Comparison of ENCODE assay signal across 21 cellular contexts in the genomic region with DNA sequence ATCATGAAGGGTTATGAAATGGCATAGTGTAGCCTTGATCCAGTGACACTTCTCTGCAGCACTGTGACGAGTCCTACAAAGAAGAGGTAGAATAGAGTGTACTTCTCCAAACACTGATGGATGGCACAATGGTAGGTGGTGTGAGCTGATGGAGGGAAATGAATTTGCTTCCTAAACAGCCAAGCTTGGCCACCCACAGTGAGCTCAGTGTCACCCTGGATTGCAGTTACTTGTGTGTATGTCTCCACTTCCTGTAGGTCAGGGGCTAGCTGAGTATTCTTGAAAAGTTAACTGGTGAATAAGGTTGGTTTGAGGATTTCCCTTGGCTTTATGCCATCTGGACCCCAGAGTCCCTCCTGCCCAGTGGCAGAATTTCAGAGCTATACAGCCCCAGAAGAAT.
DNase-seq lines count a peak whose midpoint lies in the region; ATAC-seq, FAIRE-seq and TF ChIP-seq lines count a peak whose summit lies in the region.
"Had no signal": no experiment of that assay in that cellular context is flagged by ENCODE, and none has a peak within 500 bp of the region (broad histone marks: within the 10 kb centered on the region; RNA-seq: fewer than 3 reads in every experiment).

No MANE protein-coding gene starts in this region.

- H3K4me1 ChIP-seq in A673 (ENCODE audit: insufficient read depth, low read length, poor library complexity, severe bottlenecking) (peaks cover 49% of the 10 kb centered on the region), SJSA1 (replicated peaks) (peaks cover 37% of the 10 kb centered on the region), esophagus squamous epithelium (peaks cover 0 to 36% (median 22%) of the 10 kb centered on the region in 3 donors), GM23338 (ENCODE audit: insufficient read depth) (peaks cover 37% of the 10 kb centered on the region)
- no peaks in the 10 kb centered on the region for H3K4me1 ChIP-seq in effector memory CD4-positive, alpha-beta T cell (ENCODE audit: control insufficient read depth, insufficient read depth, low read length, poor library complexity, severe bottlenecking)
- H3K4me1 ChIP-seq: BE2C had no signal

- peaks cover 3% of the 10 kb centered on the region for H3K27me3 Mint-ChIP-seq in GM23338 (ENCODE audit: insufficient read depth, low read depth, poor library complexity)
- H3K27me3 Mint-ChIP-seq: CD4-positive, CD25-positive, alpha-beta regulatory T cell had no signal

- CTCF ChIA-PET in A673 (lab: Charles Lee) = interaction anchor here (0.9 to 1.9 kb wide), 2 partner anchors 30 to 55 kb away, joined by 3 to 6 read pairs; no protein-coding TSS in a partner anchor

- no peaks in the 10 kb centered on the region for H3K9me2 ChIP-seq in GM23338 (ENCODE audit: insufficient read depth)

- H3K79me2 ChIP-seq in GM23338 (replicated peaks; ENCODE audit: insufficient read depth) = peaks cover 2% of the 10 kb centered on the region; the same call in 1 of the 2 replicates

- peaks cover 42% of the 10 kb centered on the region for H3K4me1 Mint-ChIP-seq in GM23338
- H3K4me1 Mint-ChIP-seq: CD4-positive, CD25-positive, alpha-beta regulatory T cell had no signal

- H3K9me3 Mint-ChIP-seq in GM23338 = no peaks in the 10 kb centered on the region

- H4K20me1 ChIP-seq in GM23338 (replicated peaks; ENCODE audit: insufficient read depth) = peaks cover 8% of the 10 kb centered on the region; the same call in 1 of the 2 replicates

- BruUV-seq in A673 (replicated peaks; lab: Mats Ljungman, UMichigan) = no TSS peak

- intact Hi-C loops in A673 (cut with micrococcal nuclease; ENCODE audit: unreplicated experiment) (no loop called here), esophagus squamous epithelium (cut with DNase I) (no loop called here)

- WGBS in esophagus squamous epithelium, 2 donors = 92% methylated on average over 1 of the region's 1 CpG; no CpG with 5 or more reads in 1 of the 2 donors

- no peak for TF ChIP-seq POLR2A in esophagus squamous epithelium (IDR thresholded peaks at IDR 0.05)

- no peak overlapping the region for H2AFZ ChIP-seq in GM23338

- H3K4me3 ChIP-seq in A673 (ENCODE audit: low read depth, low read length, poor library complexity, severe bottlenecking) = no peak overlapping the region
- H3K4me3 ChIP-seq in SJSA1 = no peak overlapping the region
- H3K4me3 ChIP-seq in esophagus squamous epithelium = no peak overlapping the region
- H3K4me3 ChIP-seq in GM23338 = no peak overlapping the region
- no peak overlapping the region for H3K4me3 ChIP-seq in effector memory CD4-positive, alpha-beta T cell (ENCODE audit: insufficient read depth, low read depth, low read length, poor library complexity, severe bottlenecking)
- H3K4me3 ChIP-seq: SK-N-MC had no signal

- TF ChIP-seq CTCF in A673 (conservative IDR thresholded peaks at IDR 0.05; ENCODE audit: low read depth, low read length) (no peak), esophagus squamous epithelium (IDR thresholded peaks at IDR 0.05) (no peak), GM23338 (conservative IDR thresholded peaks at IDR 0.05; ENCODE audit: low read depth in 2 of 2) (no peak)

- H3K27me3 ChIP-seq in A673 (replicated peaks; ENCODE audit: insufficient read depth, low read depth, low read length, poor library complexity) (no peaks in the 10 kb centered on the region), SJSA1 (replicated peaks) (no peaks in the 10 kb centered on the region), esophagus squamous epithelium (no peaks in the 10 kb centered on the region), GM23338 (ENCODE audit: insufficient read depth) (no peaks in the 10 kb centered on the region)
- H3K27me3 ChIP-seq in effector memory CD4-positive, alpha-beta T cell (replicated peaks; ENCODE audit: control insufficient read depth, insufficient read depth, low read length, poor library complexity, severe bottlenecking) = no peaks in the 10 kb centered on the region
- H3K27me3 ChIP-seq: BE2C had no signal

- H3F3A ChIP-seq in GM23338 (replicated peaks; ENCODE audit: low read depth) = no peaks in the 10 kb centered on the region

- H3K9me3 ChIP-seq in A673 (ENCODE audit: low read depth, low read length, poor library complexity, severe bottlenecking) (no peaks in the 10 kb centered on the region), SJSA1 (replicated peaks) (no peaks in the 10 kb centered on the region), esophagus squamous epithelium (no peaks in the 10 kb centered on the region)
- no peaks in the 10 kb centered on the region for H3K9me3 ChIP-seq in effector memory CD4-positive, alpha-beta T cell (ENCODE audit: control insufficient read depth, low read length)
- H3K9me3 ChIP-seq: BE2C had no signal

- ATAC-seq in GM23338 = no peak
- no peak for ATAC-seq in HG03521 (IDR thresholded peaks at IDR 0.05; ENCODE audit: unreplicated experiment)

- POLR2A ChIA-PET in A673 (lab: Charles Lee; ENCODE audit: low non-redundant PET) = no interaction called here

- no peak overlapping the region for H3K4me2 ChIP-seq in GM23338

- peak; percentile 40 for FAIRE-seq in HTR-8/SVneo (lab: Jason Lieb, UNC)
- FAIRE-seq: H1 had no signal

- H3K36me3 Mint-ChIP-seq in GM23338 (ENCODE audit: low read depth) = peaks cover 12% of the 10 kb centered on the region
- H3K36me3 Mint-ChIP-seq: CD4-positive, CD25-positive, alpha-beta regulatory T cell had no signal

- no peak overlapping the region for H3K4me3 Mint-ChIP-seq in GM23338
- H3K4me3 Mint-ChIP-seq: CD4-positive, CD25-positive, alpha-beta regulatory T cell had no signal

- no peak overlapping the region for H3K27ac Mint-ChIP-seq in GM23338
- H3K27ac Mint-ChIP-seq: CD4-positive, CD25-positive, alpha-beta regulatory T cell had no signal

- peak; percentile 60 for DNase-seq in A673 (ENCODE audit: low spot score)
- no peak for DNase-seq in HTR-8/SVneo (ENCODE audit: insufficient read length, low spot score)
- peak; percentile 54 to 62 for DNase-seq in SJSA1 (ENCODE audit: low read depth in 1 of 2, low spot score in 2 of 2)
- no peak for DNase-seq in esophagus squamous epithelium (lab: John Stamatoyannopoulos, UW)
- no peak for DNase-seq in GM23338 (ENCODE audit: low spot score)
- no peak for DNase-seq in NCI-H226
- DNase-seq in effector memory CD4-positive, alpha-beta T cell = no peak
- DNase-seq: BE2C; CD4-positive, CD25-positive, alpha-beta regulatory T cell; DMS79 treated with DMSO at 0.1 percent for 48 hours; MM.1S; NCI-H1048; NCI-H146; NCI-H2029; NCI-H2227 treated with DMSO at 0.1 percent for 48 hours; NCI-H510A treated with DMSO at 0.1 percent for 48 hours; NCI-H774; SHP77 had no signal

- no peaks in the 10 kb centered on the region for H3K36me3 ChIP-seq in A673 (ENCODE audit: insufficient read depth, low read length, poor library complexity, severe bottlenecking)
- H3K36me3 ChIP-seq in SJSA1 = no peaks in the 10 kb centered on the region
- H3K36me3 ChIP-seq in esophagus squamous epithelium = no peaks in the 10 kb centered on the region
- 0 out of 2 replicates have a peak, but pooled peaks cover under 1% of the 10 kb centered on the region for H3K36me3 ChIP-seq in GM23338 (ENCODE audit: insufficient read depth)
- no peaks in the 10 kb centered on the region for H3K36me3 ChIP-seq in effector memory CD4-positive, alpha-beta T cell (ENCODE audit: control insufficient read depth, insufficient read depth, low read length)
- H3K36me3 ChIP-seq: BE2C had no signal

- peak overlapping the region; percentile 17 for H3K27ac ChIP-seq in A673 (ENCODE audit: low read depth, low read length, poor library complexity, severe bottlenecking)
- peak overlapping the region; percentile 44 for H3K27ac ChIP-seq in SJSA1
- H3K27ac ChIP-seq in esophagus squamous epithelium = peak overlapping the region in 3 of 4 donors; percentile 1 to 46 (median 39)
- H3K27ac ChIP-seq in GM23338 (ENCODE audit: low read depth) = no peak overlapping the region
- H3K27ac ChIP-seq in effector memory CD4-positive, alpha-beta T cell (ENCODE audit: insufficient read depth, low read length, poor library complexity, severe bottlenecking) = no peak overlapping the region
- H3K27ac ChIP-seq: SK-N-MC had no signal

TF ChIP-seq in GM23338, 12 proteins besides CTCF, POLR2A, EP300 and RAD21 (continues in another document):
- TF ChIP-seq ZNF114 (CRISPR knock-in tag; IDR thresholded peaks at IDR 0.05) (no peak), POLR2AphosphoS5 (IDR thresholded peaks at IDR 0.05; ENCODE audit: low read depth) (no peak), NANOG (IDR thresholded peaks at IDR 0.05; ENCODE audit: borderline replicate concordance) (no peak)
- TF ChIP-seq, protein P1, sequence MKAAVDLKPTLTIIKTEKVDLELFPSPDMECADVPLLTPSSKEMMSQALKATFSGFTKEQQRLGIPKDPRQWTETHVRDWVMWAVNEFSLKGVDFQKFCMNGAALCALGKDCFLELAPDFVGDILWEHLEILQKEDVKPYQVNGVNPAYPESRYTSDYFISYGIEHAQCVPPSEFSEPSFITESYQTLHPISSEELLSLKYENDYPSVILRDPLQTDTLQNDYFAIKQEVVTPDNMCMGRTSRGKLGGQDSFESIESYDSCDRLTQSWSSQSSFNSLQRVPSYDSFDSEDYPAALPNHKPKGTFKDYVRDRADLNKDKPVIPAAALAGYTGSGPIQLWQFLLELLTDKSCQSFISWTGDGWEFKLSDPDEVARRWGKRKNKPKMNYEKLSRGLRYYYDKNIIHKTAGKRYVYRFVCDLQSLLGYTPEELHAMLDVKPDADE (IDR thresholded peaks at IDR 0.05) = no peak
- TF ChIP-seq, protein P2, sequence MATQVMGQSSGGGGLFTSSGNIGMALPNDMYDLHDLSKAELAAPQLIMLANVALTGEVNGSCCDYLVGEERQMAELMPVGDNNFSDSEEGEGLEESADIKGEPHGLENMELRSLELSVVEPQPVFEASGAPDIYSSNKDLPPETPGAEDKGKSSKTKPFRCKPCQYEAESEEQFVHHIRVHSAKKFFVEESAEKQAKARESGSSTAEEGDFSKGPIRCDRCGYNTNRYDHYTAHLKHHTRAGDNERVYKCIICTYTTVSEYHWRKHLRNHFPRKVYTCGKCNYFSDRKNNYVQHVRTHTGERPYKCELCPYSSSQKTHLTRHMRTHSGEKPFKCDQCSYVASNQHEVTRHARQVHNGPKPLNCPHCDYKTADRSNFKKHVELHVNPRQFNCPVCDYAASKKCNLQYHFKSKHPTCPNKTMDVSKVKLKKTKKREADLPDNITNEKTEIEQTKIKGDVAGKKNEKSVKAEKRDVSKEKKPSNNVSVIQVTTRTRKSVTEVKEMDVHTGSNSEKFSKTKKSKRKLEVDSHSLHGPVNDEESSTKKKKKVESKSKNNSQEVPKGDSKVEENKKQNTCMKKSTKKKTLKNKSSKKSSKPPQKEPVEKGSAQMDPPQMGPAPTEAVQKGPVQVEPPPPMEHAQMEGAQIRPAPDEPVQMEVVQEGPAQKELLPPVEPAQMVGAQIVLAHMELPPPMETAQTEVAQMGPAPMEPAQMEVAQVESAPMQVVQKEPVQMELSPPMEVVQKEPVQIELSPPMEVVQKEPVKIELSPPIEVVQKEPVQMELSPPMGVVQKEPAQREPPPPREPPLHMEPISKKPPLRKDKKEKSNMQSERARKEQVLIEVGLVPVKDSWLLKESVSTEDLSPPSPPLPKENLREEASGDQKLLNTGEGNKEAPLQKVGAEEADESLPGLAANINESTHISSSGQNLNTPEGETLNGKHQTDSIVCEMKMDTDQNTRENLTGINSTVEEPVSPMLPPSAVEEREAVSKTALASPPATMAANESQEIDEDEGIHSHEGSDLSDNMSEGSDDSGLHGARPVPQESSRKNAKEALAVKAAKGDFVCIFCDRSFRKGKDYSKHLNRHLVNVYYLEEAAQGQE (IDR thresholded peaks at IDR 0.05; ENCODE audit: unreplicated experiment) = no peak

Comparison
In these comparisons a context has a peak if more than half of its experiments do, and no peak if none do; other contexts are left out.
1. DNase-seq: peak in A673 (single experiment) and SJSA1 (2 of 2); none in HTR-8/SVneo (single experiment), esophagus squamous epithelium (single experiment), GM23338 (single experiment), NCI-H226 (single experiment) and effector memory CD4-positive, alpha-beta T cell (0 of 3).
2. H3K27ac ChIP-seq: peak in A673 (single experiment), SJSA1 (single experiment) and esophagus squamous epithelium (3 of 4); none in GM23338 (single experiment) and effector memory CD4-positive, alpha-beta T cell (single experiment).